ENCODE assay signal across 20 cellular contexts in the genomic region with DNA sequence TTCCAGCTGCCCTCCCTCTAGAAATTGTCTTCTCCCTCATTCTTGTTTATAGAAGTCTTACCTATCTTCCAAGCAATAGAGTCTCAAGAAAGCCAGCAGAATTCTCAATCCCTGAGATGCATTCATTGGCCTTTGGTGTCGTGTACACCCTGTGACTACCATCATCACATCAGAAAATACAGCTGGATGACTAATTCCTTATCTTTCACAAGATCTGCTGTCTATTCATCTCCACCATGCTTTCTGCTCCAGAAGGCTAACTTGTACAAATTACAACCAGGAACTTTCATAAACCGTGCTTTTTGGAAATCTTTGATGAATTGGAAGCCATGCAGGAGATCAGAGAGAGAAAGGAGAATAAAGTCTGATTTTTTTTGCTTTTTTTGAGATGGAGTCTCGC.
"Had no signal": no experiment of that assay in that cellular context is flagged by ENCODE, and none has a peak within 500 bp of the region (broad histone marks: within the 10 kb centered on the region; RNA-seq: fewer than 3 reads in every experiment).

No MANE protein-coding gene starts in this region.

- H3K36me3 ChIP-seq: colonic mucosa, gastrocnemius medialis, left ventricle myocardium inferior, lower lobe of right lung, pancreas, stomach, thoracic aorta, transverse colon had no signal

- H3K27me3 ChIP-seq: colonic mucosa, gastrocnemius medialis, pancreas, stomach, transverse colon had no signal

- H3K4me3 ChIP-seq: colonic mucosa, gastrocnemius medialis, left ventricle myocardium inferior, lower lobe of right lung, pancreas, stomach, thoracic aorta, transverse colon had no signal

- ATAC-seq: gastrocnemius medialis, lower lobe of right lung, pancreas, right cardiac atrium had no signal

- H3K9me3 ChIP-seq: colonic mucosa, gastrocnemius medialis, pancreas, thoracic aorta had no signal

- DNase-seq: colonic mucosa; effector CD4-positive, alpha-beta T cell; gastrocnemius medialis; glutamatergic neuron; left ventricle myocardium inferior; lower lobe of right lung; mesenchymal stem cell; naive B cell; occipital lobe; pancreas; right cardiac atrium; small intestine; stimulated activated CD4-positive, alpha-beta T cell treated with anti-CD3 and anti-CD28 coated beads, Interleukin-12 subunit alpha, Interleukin-12 subunit beta, amount 100 ng/mL, for 4 hours; stimulated activated naive CD4-positive, alpha-beta T cell; stomach; substantia nigra; transverse colon had no signal

- H3K4me1 ChIP-seq: colonic mucosa, gastrocnemius medialis, left ventricle myocardium inferior, lower lobe of right lung, pancreas, stomach, transverse colon had no signal

- H3K36me3 Mint-ChIP-seq: naive B cell had no signal

- H3K4me1 Mint-ChIP-seq: naive B cell had no signal

- H3K4me3 Mint-ChIP-seq: naive B cell, nephron had no signal

- H3K27ac Mint-ChIP-seq: naive B cell, progenitor cell of endocrine pancreas had no signal

- H3K27me3 Mint-ChIP-seq: naive B cell, progenitor cell of endocrine pancreas had no signal

- H3K27ac ChIP-seq: colonic mucosa, gastrocnemius medialis, left ventricle myocardium inferior, lower lobe of right lung, pancreas, stomach, thoracic aorta, transverse colon had no signal
